ENCODE assay signal across 20 cellular contexts in the genomic region with DNA sequence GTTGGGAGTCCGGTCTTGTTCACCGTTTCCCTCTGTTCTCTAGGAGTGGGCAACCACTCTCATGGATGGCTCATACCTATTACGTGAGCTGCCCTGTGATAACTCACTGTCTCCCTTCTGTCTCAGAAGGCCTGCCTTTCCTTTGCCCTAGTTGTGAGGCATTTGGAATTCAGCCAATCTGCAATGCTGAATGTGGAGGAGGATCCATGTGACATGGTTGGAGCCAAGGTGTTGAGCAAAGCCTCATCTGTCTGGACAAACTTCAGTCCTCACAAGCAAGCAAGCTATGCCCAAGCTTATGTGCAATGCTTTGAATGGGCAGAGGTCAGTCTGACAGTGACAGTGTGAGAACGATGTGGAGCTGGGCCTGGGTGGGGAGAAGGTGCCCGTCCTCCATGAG. TPM values are rescaled to one million over a fixed set of nuclear protein-coding genes. Genes with fewer than 3 reads are reported as not detected.
DNase-seq lines count a peak whose midpoint lies in the region; ATAC-seq and TF ChIP-seq lines count a peak whose summit lies in the region.
"Had no signal": no experiment of that assay in that cellular context is flagged by ENCODE, and none has a peak within 500 bp of the region (broad histone marks: within the 10 kb centered on the region; RNA-seq: fewer than 3 reads in every experiment).

No MANE protein-coding gene starts in this region.

- H3K4me3 Mint-ChIP-seq in nephron: no peak overlapping the region
- no peak overlapping the region for H3K4me3 Mint-ChIP-seq in T-helper 17 cell
- H3K4me3 Mint-ChIP-seq: brain, naive B cell had no signal

- H3K9me3 Mint-ChIP-seq in nephron: no peaks in the 10 kb centered on the region
- H3K9me3 Mint-ChIP-seq: naive B cell had no signal

- H3K27me3 ChIP-seq in foreskin keratinocyte: no peaks in the 10 kb centered on the region
- H3K27me3 ChIP-seq: dorsolateral prefrontal cortex, SJCRH30 had no signal

- H3K27ac Mint-ChIP-seq in nephron: peak overlapping the region; percentile 7 to 57 (median 39)
- no peak overlapping the region for H3K27ac Mint-ChIP-seq in T-helper 17 cell
- H3K27ac Mint-ChIP-seq: naive B cell had no signal

- H3K36me3 Mint-ChIP-seq in nephron (ENCODE audit: low read depth): no peaks in the 10 kb centered on the region
- no peaks in the 10 kb centered on the region for H3K36me3 Mint-ChIP-seq in T-helper 17 cell (ENCODE audit: low read depth)
- H3K36me3 Mint-ChIP-seq: brain, naive B cell had no signal

- intact Hi-C loops in posterior cingulate gyrus (cut with DNase I): no loop called here

- peaks cover 34% of the 10 kb centered on the region for H3K4me1 Mint-ChIP-seq in nephron
- peaks cover 8% of the 10 kb centered on the region for H3K4me1 Mint-ChIP-seq in T-helper 17 cell

- DNase-seq in AG08395 (ENCODE audit: low spot score): peak; percentile 19
- peak; percentile 40 for DNase-seq in HT1080 (ENCODE audit: low read depth)
- DNase-seq in foreskin keratinocyte: no peak
- no peak for DNase-seq in T-helper 17 cell
- no peak for DNase-seq in posterior cingulate gyrus
- DNase-seq: activated CD4-positive, alpha-beta T cell treated with anti-CD3 and anti-CD28 coated beads for 4 hours; activated naive CD4-positive, alpha-beta T cell treated with Interleukin-2 at 50 U/mL for 16 hours; Calu3; dorsolateral prefrontal cortex; Karpas-422; naive B cell; NCI-H1436 treated with DMSO at 0.1 percent for 48 hours; NCI-H226; T1000 had no signal

- TF ChIP-seq CTCF in nephron (IDR thresholded peaks at IDR 0.05; ENCODE audit: unreplicated experiment in 3 of 3) (no peak), foreskin keratinocyte (conservative IDR thresholded peaks at IDR 0.05) (no peak)

- H3K9me3 ChIP-seq in T-helper 17 cell (ENCODE audit: control insufficient read depth, low read length, poor library complexity, severe bottlenecking): no peaks in the 10 kb centered on the region
- H3K9me3 ChIP-seq: SJCRH30 had no signal

- H3K27ac ChIP-seq in foreskin keratinocyte: no peak overlapping the region
- H3K27ac ChIP-seq: SJCRH30 had no signal

- ATAC-seq in esophagus mucosa: peak; percentile 12
- ATAC-seq in foreskin keratinocyte: no peak
- no peak for ATAC-seq in HG03457 (IDR thresholded peaks at IDR 0.05; ENCODE audit: unreplicated experiment)
- ATAC-seq in T-helper 17 cell: no peak

- no peaks in the 10 kb centered on the region for H3K4me1 ChIP-seq in foreskin keratinocyte

- H3K27me3 Mint-ChIP-seq in nephron (ENCODE audit: low read depth) (peaks cover 4% of the 10 kb centered on the region), T-helper 17 cell (no peaks in the 10 kb centered on the region)

RNA-seq across cellular contexts. Expression of a gene that starts 37.8 kb away (rescaled TPM):
- total RNA-seq in HT1080 (2014; rRNA removed; shearing (Covaris generic)): 4.0 and 6.2 TPM in 2 replicates
- 0.02 and 0.73 TPM in 2 replicates for polyA plus RNA-seq in HT1080 (2015; cell fraction: cytosol; rRNA removed)
- polyA plus RNA-seq in HT1080 (2015; cell fraction: nucleus; rRNA removed): 0.06 and 0.08 TPM in 2 replicates
- total RNA-seq in esophagus mucosa (0.44 TPM), foreskin keratinocyte (not detected in 2 replicates), T-helper 17 cell (10 to 100 TPM; 28.6 to 36.8 TPM)
- polyA plus RNA-seq in foreskin keratinocyte: not detected in 2 replicates
- total RNA-seq: pulmonary artery endothelial cell had no signal

Comparison
In these comparisons a context has a peak if more than half of its experiments do, and no peak if none do; other contexts are left out.
1. DNase-seq: peak in AG08395 (single experiment) and HT1080 (single experiment); none in foreskin keratinocyte (0 of 2), T-helper 17 cell (0 of 3) and posterior cingulate gyrus (0 of 10).